11 cellular contexts compared by ENCODE assay signal in genomic region chr15:80660114-80660513, GRCh38. TPM values are rescaled to one million over a fixed set of nuclear protein-coding genes. Genes with fewer than 3 reads are reported as not detected.
DNase-seq lines count a peak whose midpoint lies in the region; ATAC-seq, FAIRE-seq and TF ChIP-seq lines count a peak whose summit lies in the region.
"Had no signal": no experiment of that assay in that cellular context is flagged by ENCODE, and none has a peak within 500 bp of the region (broad histone marks: within the 10 kb centered on the region; RNA-seq: fewer than 3 reads in every experiment).

No MANE protein-coding gene starts in this region.

- peaks cover 17% of the 10 kb centered on the region for H3K27me3 Mint-ChIP-seq in activated T-helper 2 cell treated with anti-CD3 and anti-CD28 coated beads, Interferon-gamma antibody, Interleukin-2, Interleukin-4, amounts not matched to agents 10 μg/mL and 5 μg/mL and 100 μg/mL, durations not matched to agents 14 hours and 24 hours and 36 hours (ENCODE audit: low read depth)

- no peak overlapping the region for H3K27ac ChIP-seq in lung (ENCODE audit: low read depth in 1 of 2, low read length in 1 of 2)
- H3K27ac ChIP-seq: SJSA1 had no signal

- no peaks in the 10 kb centered on the region for H3K36me3 Mint-ChIP-seq in activated T-helper 2 cell treated with anti-CD3 and anti-CD28 coated beads, Interferon-gamma antibody, Interleukin-2, Interleukin-4, amounts not matched to agents 10 μg/mL and 5 μg/mL and 100 μg/mL, durations not matched to agents 14 hours and 24 hours and 36 hours (ENCODE audit: low read depth)

- H3K4me3 ChIP-seq in AG09309 (ENCODE audit: control insufficient read depth, low read depth, low read length) (no peak overlapping the region), LNCaP clone FGC (ENCODE audit: low read depth, low read length) (no peak overlapping the region), bronchial epithelial cell (ENCODE audit: low read depth, low read length) (no peak overlapping the region), lung (no peak overlapping the region)
- H3K4me3 ChIP-seq: SJSA1 had no signal

- no peaks in the 10 kb centered on the region for H3K9me3 ChIP-seq in lung (ENCODE audit: control insufficient read depth in 2 of 2, insufficient read depth in 1 of 2, low read length in 1 of 2)
- H3K9me3 ChIP-seq: SJSA1 had no signal

- TF ChIP-seq CTCF in AG09309 (IDR thresholded peaks at IDR 0.05; ENCODE audit: control insufficient read depth, insufficient read depth, low read depth, low read length, missing control alignments) (peak; percentile 74), LNCaP clone FGC (IDR thresholded peaks at IDR 0.05; ENCODE audit: control insufficient read depth, extremely low read depth, insufficient read depth) (peak; percentile 58), bronchial epithelial cell (IDR thresholded peaks at IDR 0.05; ENCODE audit: insufficient read depth, low read length, severe bottlenecking) (peak; percentile 55), lung (IDR thresholded peaks at IDR 0.05; ENCODE audit: control extremely low read depth, extremely low read depth) (peak; percentile 26)

- H3K9me3 Mint-ChIP-seq in activated T-helper 2 cell treated with anti-CD3 and anti-CD28 coated beads, Interferon-gamma antibody, Interleukin-2, Interleukin-4, amounts not matched to agents 10 μg/mL and 5 μg/mL and 100 μg/mL, durations not matched to agents 14 hours and 24 hours and 36 hours: no peaks in the 10 kb centered on the region

- H3K27ac Mint-ChIP-seq in activated T-helper 2 cell treated with anti-CD3 and anti-CD28 coated beads, Interferon-gamma antibody, Interleukin-2, Interleukin-4, amounts not matched to agents 10 μg/mL and 5 μg/mL and 100 μg/mL, durations not matched to agents 14 hours and 24 hours and 36 hours: no peak overlapping the region

- intact Hi-C loops in activated T-helper 2 cell treated with anti-CD3 and anti-CD28 coated beads, Interferon-gamma antibody, Interleukin-2, Interleukin-4, amounts not matched to agents 10 μg/mL and 5 μg/mL and 100 μg/mL, durations not matched to agents 14 hours and 24 hours and 36 hours (cut with micrococcal nuclease): no loop called here

- no peak for FAIRE-seq in bronchial epithelial cell (lab: Jason Lieb, UNC)

- no peaks in the 10 kb centered on the region for H3K4me1 ChIP-seq in lung (ENCODE audit: control insufficient read depth in 2 of 2, insufficient read depth in 2 of 2, low read length in 2 of 2)

- DNase-seq in AG09309 (ENCODE audit: low read depth) (no peak), LNCaP clone FGC (ENCODE audit: low read depth) (no peak), bronchial epithelial cell (ENCODE audit: low read depth) (peak; percentile 47), lung (ENCODE audit: low spot score) (peak; percentile 41), SHP77 treated with DMSO at 0.1 percent for 48 hours (lab: John Stamatoyannopoulos, UW) (no peak)
- DNase-seq in activated T-helper 2 cell treated with anti-CD3 and anti-CD28 coated beads, Interferon-gamma antibody, Interleukin-2, Interleukin-4, amounts not matched to agents 10 μg/mL and 5 μg/mL and 100 μg/mL, durations not matched to agents 14 hours and 24 hours and 36 hours (ENCODE audit: low spot score): no peak
- no peak for DNase-seq in activated effector memory CD4-positive, alpha-beta T cell treated with Interleukin-2 at 50 U/mL for 16 hours
- DNase-seq: GDM1, nucleus accumbens had no signal

- H3K4me1 Mint-ChIP-seq in activated T-helper 2 cell treated with anti-CD3 and anti-CD28 coated beads, Interferon-gamma antibody, Interleukin-2, Interleukin-4, amounts not matched to agents 10 μg/mL and 5 μg/mL and 100 μg/mL, durations not matched to agents 14 hours and 24 hours and 36 hours (ENCODE audit: low read depth): no peaks in the 10 kb centered on the region

- H3K36me3 ChIP-seq in bronchial epithelial cell (ENCODE audit: control insufficient read depth, insufficient read depth, low read length): no peaks in the 10 kb centered on the region
- no peaks in the 10 kb centered on the region for H3K36me3 ChIP-seq in lung (ENCODE audit: control insufficient read depth in 2 of 2, insufficient read depth in 2 of 2, low read length in 2 of 2)
- H3K36me3 ChIP-seq: SJSA1 had no signal

- ATAC-seq in lung (ENCODE audit: insufficient read depth, low FRiP score) (peak; percentile 37), HG03520 (IDR thresholded peaks at IDR 0.05; ENCODE audit: unreplicated experiment) (no peak)

- no peak overlapping the region for H3K4me3 Mint-ChIP-seq in activated T-helper 2 cell treated with anti-CD3 and anti-CD28 coated beads, Interferon-gamma antibody, Interleukin-2, Interleukin-4, amounts not matched to agents 10 μg/mL and 5 μg/mL and 100 μg/mL, durations not matched to agents 14 hours and 24 hours and 36 hours (ENCODE audit: low read depth)

- H3K27me3 ChIP-seq in bronchial epithelial cell (ENCODE audit: control insufficient read depth, insufficient read depth, low read length) (no peaks in the 10 kb centered on the region), lung (ENCODE audit: control insufficient read depth, insufficient read depth) (no peaks in the 10 kb centered on the region)
- H3K27me3 ChIP-seq: SJSA1 had no signal

RNA-seq across cellular contexts. Expression of gene ABHD17C, which starts 35.0 kb away (rescaled TPM):
- total RNA-seq in bronchial epithelial cell (25.9 and 30.5 TPM in 2 replicates), lung (10 to 100 TPM; 20.4 to 23.7 TPM)
- polyA plus RNA-seq in lung: 10 to 100 TPM; 15.2 to 23.6 TPM
- total RNA-seq in activated T-helper 2 cell treated with anti-CD3 and anti-CD28 coated beads, Interferon-gamma antibody, Interleukin-2, Interleukin-4, amounts not matched to agents 10 μg/mL and 5 μg/mL and 100 μg/mL, durations not matched to agents 14 hours and 24 hours and 36 hours: 4.2 and 4.3 TPM in 2 replicates

Comparison
In these comparisons a context has a peak if more than half of its experiments do, and no peak if none do; other contexts are left out.
1. DNase-seq: peak in bronchial epithelial cell (single experiment) and lung (single experiment); none in AG09309 (single experiment), LNCaP clone FGC (single experiment), SHP77 treated with DMSO at 0.1 percent for 48 hours (single experiment), activated T-helper 2 cell treated with anti-CD3 and anti-CD28 coated beads, Interferon-gamma antibody, Interleukin-2, Interleukin-4, amounts not matched to agents 10 μg/mL and 5 μg/mL and 100 μg/mL, durations not matched to agents 14 hours and 24 hours and 36 hours (single experiment) and activated effector memory CD4-positive, alpha-beta T cell treated with Interleukin-2 at 50 U/mL for 16 hours (single experiment).
2. Peak in every context shown above with its lines, with median percentiles within 50 percentile points of each other: CTCF ChIP-seq.